In genomic region chr2:200301953-200302628, GRCh38 we compare ENCODE assay signal across 1 cellular context.
TF ChIP-seq lines count a peak whose summit lies in the region.

No MANE protein-coding gene starts in this region.

TF ChIP-seq in HepG2, 621 proteins besides CTCF, POLR2A, EP300 and RAD21 (continued from another document):
- TF ChIP-seq, protein P1, sequence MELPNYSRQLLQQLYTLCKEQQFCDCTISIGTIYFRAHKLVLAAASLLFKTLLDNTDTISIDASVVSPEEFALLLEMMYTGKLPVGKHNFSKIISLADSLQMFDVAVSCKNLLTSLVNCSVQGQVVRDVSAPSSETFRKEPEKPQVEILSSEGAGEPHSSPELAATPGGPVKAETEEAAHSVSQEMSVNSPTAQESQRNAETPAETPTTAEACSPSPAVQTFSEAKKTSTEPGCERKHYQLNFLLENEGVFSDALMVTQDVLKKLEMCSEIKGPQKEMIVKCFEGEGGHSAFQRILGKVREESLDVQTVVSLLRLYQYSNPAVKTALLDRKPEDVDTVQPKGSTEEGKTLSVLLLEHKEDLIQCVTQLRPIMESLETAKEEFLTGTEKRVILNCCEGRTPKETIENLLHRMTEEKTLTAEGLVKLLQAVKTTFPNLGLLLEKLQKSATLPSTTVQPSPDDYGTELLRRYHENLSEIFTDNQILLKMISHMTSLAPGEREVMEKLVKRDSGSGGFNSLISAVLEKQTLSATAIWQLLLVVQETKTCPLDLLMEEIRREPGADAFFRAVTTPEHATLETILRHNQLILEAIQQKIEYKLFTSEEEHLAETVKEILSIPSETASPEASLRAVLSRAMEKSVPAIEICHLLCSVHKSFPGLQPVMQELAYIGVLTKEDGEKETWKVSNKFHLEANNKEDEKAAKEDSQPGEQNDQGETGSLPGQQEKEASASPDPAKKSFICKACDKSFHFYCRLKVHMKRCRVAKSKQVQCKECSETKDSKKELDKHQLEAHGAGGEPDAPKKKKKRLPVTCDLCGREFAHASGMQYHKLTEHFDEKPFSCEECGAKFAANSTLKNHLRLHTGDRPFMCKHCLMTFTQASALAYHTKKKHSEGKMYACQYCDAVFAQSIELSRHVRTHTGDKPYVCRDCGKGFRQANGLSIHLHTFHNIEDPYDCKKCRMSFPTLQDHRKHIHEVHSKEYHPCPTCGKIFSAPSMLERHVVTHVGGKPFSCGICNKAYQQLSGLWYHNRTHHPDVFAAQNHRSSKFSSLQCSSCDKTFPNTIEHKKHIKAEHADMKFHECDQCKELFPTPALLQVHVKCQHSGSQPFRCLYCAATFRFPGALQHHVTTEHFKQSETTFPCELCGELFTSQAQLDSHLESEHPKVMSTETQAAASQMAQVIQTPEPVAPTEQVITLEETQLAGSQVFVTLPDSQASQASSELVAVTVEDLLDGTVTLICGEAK (IDR thresholded peaks at IDR 0.05), result 0 out of 2 replicates have a peak, but pooled peaks have one; percentile 35
- TF ChIP-seq, protein P1 (CRISPR knock-in tag; IDR thresholded peaks at IDR 0.05), result peak; percentile 92
